1 cellular context compared by ENCODE assay signal in the genomic region with DNA sequence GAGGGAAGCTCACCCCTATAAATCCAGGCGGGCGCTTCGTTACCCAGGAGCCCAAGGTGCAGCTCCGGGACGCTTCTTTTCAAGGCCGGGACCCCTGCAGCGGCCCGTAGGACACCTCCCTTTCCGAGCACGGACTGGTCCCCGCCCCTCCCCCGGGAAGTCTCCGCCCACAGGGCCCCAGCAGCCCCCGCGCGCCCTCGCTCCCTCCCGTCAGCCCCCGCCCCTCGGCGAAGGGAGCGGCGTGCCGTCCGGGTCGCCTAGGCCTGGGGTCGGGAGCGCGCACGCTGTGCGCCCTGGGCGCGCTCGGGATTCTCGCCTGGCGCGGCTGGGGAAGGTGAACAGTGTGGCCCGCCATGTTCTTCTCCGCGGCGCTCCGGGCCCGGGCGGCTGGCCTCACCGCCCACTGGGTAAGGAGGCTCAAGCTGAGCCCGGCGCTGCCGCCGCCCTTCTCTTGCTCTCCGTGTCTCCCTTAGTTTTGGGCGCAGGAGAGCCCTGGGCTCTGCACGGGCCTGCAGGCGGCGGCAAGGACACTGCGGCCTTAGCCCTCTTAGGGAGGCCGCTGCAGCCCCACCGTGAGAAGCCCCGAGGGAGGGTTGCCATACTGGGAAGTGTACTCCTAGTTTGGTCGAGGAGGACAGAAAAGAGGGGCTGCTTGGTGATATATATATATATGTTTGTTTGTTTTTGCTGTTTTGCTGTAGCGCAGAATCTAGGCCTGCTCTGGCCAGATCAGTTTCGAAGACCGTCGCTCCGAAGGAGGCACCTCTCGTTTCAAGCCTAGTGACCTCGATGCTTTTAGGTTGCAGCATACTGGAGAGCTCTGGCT.
TF ChIP-seq lines count a peak whose summit lies in the region.

A gene (plus strand): TSS at position 309 of the 826 bp plus-strand sequence. CDS start 45 bp downstream, at position 354.

TF ChIP-seq in HepG2, 621 proteins besides CTCF, POLR2A, EP300 and RAD21 (continued from another document and continues in another):
- TF ChIP-seq, protein P1, sequence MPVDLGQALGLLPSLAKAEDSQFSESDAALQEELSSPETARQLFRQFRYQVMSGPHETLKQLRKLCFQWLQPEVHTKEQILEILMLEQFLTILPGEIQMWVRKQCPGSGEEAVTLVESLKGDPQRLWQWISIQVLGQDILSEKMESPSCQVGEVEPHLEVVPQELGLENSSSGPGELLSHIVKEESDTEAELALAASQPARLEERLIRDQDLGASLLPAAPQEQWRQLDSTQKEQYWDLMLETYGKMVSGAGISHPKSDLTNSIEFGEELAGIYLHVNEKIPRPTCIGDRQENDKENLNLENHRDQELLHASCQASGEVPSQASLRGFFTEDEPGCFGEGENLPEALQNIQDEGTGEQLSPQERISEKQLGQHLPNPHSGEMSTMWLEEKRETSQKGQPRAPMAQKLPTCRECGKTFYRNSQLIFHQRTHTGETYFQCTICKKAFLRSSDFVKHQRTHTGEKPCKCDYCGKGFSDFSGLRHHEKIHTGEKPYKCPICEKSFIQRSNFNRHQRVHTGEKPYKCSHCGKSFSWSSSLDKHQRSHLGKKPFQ (CRISPR knock-in tag; IDR thresholded peaks at IDR 0.05; ENCODE audit: insufficient replicate concordance) = peak; percentile 84
- TF ChIP-seq AHR (CRISPR knock-in tag; IDR thresholded peaks at IDR 0.05) = 0 out of 2 replicates have a peak, but pooled peaks have one; percentile 45
- TF ChIP-seq ZNF264 (CRISPR knock-in tag; IDR thresholded peaks at IDR 0.05) = peak; percentile 73; the same call in 1 of the 2 replicates
- TF ChIP-seq TCF7L2 (IDR thresholded peaks at IDR 0.05; ENCODE audit: low read depth, low read length) = no peak
- TF ChIP-seq RBAK (CRISPR knock-in tag; IDR thresholded peaks at IDR 0.05) = no peak
- peak; percentile 89; the same call in 1 of the 2 replicates for TF ChIP-seq ZNF607 (CRISPR knock-in tag; IDR thresholded peaks at IDR 0.05; ENCODE audit: borderline replicate concordance)
- TF ChIP-seq, protein P2, sequence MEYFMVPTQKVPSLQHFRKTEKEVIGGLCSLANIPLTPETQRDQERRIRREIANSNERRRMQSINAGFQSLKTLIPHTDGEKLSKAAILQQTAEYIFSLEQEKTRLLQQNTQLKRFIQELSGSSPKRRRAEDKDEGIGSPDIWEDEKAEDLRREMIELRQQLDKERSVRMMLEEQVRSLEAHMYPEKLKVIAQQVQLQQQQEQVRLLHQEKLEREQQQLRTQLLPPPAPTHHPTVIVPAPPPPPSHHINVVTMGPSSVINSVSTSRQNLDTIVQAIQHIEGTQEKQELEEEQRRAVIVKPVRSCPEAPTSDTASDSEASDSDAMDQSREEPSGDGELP (IDR thresholded peaks at IDR 0.05; ENCODE audit: borderline replicate concordance, low read depth) = peak; percentile 34; the same call in 1 of the 2 replicates
- no peak for TF ChIP-seq GABPA (IDR thresholded peaks at IDR 0.05; ENCODE audit: low read depth, low read length)
- TF ChIP-seq GABPA (CRISPR knock-in tag; IDR thresholded peaks at IDR 0.05; ENCODE audit: low read depth) = no peak
- no peak for TF ChIP-seq ZNF83 (CRISPR knock-in tag; IDR thresholded peaks at IDR 0.05; ENCODE audit: borderline replicate concordance)
- no peak for TF ChIP-seq SMAD1 (CRISPR knock-in tag; IDR thresholded peaks at IDR 0.05; ENCODE audit: borderline replicate concordance, low read depth)
- peak; percentile 71; the same call in 1 of the 2 replicates for TF ChIP-seq NKX3-1 (CRISPR knock-in tag; IDR thresholded peaks at IDR 0.05)
- TF ChIP-seq STAT5B (CRISPR knock-in tag; IDR thresholded peaks at IDR 0.05) = no peak
- TF ChIP-seq SRSF9 (IDR thresholded peaks at IDR 0.05; ENCODE audit: borderline replicate concordance, insufficient read depth, low read depth, low read length, poor library complexity, severe bottlenecking) = no peak
- TF ChIP-seq, protein P3, sequence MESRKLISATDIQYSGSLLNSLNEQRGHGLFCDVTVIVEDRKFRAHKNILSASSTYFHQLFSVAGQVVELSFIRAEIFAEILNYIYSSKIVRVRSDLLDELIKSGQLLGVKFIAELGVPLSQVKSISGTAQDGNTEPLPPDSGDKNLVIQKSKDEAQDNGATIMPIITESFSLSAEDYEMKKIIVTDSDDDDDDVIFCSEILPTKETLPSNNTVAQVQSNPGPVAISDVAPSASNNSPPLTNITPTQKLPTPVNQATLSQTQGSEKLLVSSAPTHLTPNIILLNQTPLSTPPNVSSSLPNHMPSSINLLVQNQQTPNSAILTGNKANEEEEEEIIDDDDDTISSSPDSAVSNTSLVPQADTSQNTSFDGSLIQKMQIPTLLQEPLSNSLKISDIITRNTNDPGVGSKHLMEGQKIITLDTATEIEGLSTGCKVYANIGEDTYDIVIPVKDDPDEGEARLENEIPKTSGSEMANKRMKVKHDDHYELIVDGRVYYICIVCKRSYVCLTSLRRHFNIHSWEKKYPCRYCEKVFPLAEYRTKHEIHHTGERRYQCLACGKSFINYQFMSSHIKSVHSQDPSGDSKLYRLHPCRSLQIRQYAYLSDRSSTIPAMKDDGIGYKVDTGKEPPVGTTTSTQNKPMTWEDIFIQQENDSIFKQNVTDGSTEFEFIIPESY (CRISPR knock-in tag; IDR thresholded peaks at IDR 0.05) = no peak
- peak; percentile 55; the same call in 1 of the 2 replicates for TF ChIP-seq ZNF34 (CRISPR knock-in tag; IDR thresholded peaks at IDR 0.05; ENCODE audit: borderline replicate concordance)
- TF ChIP-seq TEAD2 (CRISPR knock-in tag; IDR thresholded peaks at IDR 0.05) = no peak
- TF ChIP-seq, protein P4, sequence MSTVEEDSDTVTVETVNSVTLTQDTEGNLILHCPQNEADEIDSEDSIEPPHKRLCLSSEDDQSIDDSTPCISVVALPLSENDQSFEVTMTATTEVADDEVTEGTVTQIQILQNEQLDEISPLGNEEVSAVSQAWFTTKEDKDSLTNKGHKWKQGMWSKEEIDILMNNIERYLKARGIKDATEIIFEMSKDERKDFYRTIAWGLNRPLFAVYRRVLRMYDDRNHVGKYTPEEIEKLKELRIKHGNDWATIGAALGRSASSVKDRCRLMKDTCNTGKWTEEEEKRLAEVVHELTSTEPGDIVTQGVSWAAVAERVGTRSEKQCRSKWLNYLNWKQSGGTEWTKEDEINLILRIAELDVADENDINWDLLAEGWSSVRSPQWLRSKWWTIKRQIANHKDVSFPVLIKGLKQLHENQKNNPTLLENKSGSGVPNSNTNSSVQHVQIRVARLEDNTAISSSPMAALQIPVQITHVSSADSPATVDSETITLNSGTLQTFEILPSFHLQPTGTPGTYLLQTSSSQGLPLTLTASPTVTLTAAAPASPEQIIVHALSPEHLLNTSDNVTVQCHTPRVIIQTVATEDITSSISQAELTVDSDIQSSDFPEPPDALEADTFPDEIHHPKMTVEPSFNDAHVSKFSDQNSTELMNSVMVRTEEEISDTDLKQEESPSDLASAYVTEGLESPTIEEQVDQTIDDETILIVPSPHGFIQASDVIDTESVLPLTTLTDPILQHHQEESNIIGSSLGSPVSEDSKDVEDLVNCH (CRISPR knock-in tag; IDR thresholded peaks at IDR 0.05) = no peak
- TF ChIP-seq, protein P5, sequence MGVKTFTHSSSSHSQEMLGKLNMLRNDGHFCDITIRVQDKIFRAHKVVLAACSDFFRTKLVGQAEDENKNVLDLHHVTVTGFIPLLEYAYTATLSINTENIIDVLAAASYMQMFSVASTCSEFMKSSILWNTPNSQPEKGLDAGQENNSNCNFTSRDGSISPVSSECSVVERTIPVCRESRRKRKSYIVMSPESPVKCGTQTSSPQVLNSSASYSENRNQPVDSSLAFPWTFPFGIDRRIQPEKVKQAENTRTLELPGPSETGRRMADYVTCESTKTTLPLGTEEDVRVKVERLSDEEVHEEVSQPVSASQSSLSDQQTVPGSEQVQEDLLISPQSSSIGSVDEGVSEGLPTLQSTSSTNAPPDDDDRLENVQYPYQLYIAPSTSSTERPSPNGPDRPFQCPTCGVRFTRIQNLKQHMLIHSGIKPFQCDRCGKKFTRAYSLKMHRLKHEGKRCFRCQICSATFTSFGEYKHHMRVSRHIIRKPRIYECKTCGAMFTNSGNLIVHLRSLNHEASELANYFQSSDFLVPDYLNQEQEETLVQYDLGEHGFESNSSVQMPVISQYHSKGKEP (CRISPR knock-in tag; IDR thresholded peaks at IDR 0.05) = no peak; the same call in 1 of the 2 replicates
- peak; percentile 71; the same call in 1 of the 2 replicates for TF ChIP-seq SP4 (CRISPR knock-in tag; IDR thresholded peaks at IDR 0.05)
- TF ChIP-seq, protein P6, sequence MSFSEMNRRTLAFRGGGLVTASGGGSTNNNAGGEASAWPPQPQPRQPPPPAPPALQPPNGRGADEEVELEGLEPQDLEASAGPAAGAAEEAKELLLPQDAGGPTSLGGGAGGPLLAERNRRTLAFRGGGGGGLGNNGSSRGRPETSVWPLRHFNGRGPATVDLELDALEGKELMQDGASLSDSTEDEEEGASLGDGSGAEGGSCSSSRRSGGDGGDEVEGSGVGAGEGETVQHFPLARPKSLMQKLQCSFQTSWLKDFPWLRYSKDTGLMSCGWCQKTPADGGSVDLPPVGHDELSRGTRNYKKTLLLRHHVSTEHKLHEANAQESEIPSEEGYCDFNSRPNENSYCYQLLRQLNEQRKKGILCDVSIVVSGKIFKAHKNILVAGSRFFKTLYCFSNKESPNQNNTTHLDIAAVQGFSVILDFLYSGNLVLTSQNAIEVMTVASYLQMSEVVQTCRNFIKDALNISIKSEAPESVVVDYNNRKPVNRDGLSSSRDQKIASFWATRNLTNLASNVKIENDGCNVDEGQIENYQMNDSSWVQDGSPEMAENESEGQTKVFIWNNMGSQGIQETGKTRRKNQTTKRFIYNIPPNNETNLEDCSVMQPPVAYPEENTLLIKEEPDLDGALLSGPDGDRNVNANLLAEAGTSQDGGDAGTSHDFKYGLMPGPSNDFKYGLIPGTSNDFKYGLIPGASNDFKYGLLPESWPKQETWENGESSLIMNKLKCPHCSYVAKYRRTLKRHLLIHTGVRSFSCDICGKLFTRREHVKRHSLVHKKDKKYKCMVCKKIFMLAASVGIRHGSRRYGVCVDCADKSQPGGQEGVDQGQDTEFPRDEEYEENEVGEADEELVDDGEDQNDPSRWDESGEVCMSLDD (CRISPR knock-in tag; IDR thresholded peaks at IDR 0.05; ENCODE audit: borderline replicate concordance) = peak; percentile 42; the same call in 1 of the 2 replicates
- TF ChIP-seq, protein P7, sequence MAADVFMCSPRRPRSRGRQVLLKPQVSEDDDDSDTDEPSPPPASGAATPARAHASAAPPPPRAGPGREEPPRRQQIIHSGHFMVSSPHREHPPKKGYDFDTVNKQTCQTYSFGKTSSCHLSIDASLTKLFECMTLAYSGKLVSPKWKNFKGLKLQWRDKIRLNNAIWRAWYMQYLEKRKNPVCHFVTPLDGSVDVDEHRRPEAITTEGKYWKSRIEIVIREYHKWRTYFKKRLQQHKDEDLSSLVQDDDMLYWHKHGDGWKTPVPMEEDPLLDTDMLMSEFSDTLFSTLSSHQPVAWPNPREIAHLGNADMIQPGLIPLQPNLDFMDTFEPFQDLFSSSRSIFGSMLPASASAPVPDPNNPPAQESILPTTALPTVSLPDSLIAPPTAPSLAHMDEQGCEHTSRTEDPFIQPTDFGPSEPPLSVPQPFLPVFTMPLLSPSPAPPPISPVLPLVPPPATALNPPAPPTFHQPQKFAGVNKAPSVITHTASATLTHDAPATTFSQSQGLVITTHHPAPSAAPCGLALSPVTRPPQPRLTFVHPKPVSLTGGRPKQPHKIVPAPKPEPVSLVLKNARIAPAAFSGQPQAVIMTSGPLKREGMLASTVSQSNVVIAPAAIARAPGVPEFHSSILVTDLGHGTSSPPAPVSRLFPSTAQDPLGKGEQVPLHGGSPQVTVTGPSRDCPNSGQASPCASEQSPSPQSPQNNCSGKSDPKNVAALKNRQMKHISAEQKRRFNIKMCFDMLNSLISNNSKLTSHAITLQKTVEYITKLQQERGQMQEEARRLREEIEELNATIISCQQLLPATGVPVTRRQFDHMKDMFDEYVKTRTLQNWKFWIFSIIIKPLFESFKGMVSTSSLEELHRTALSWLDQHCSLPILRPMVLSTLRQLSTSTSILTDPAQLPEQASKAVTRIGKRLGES (CRISPR knock-in tag; IDR thresholded peaks at IDR 0.05; ENCODE audit: borderline replicate concordance) = no peak
- no peak for TF ChIP-seq GATAD2A (CRISPR knock-in tag; IDR thresholded peaks at IDR 0.05)
- no peak; the same call in 1 of the 2 replicates for TF ChIP-seq CAMTA2 (CRISPR knock-in tag; IDR thresholded peaks at IDR 0.05; ENCODE audit: borderline replicate concordance)
- TF ChIP-seq, protein P8, sequence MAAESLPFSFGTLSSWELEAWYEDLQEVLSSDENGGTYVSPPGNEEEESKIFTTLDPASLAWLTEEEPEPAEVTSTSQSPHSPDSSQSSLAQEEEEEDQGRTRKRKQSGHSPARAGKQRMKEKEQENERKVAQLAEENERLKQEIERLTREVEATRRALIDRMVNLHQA (CRISPR knock-in tag; IDR thresholded peaks at IDR 0.05) = no peak
- TF ChIP-seq KAT8 (CRISPR knock-in tag; IDR thresholded peaks at IDR 0.05) = peak; percentile 70
- TF ChIP-seq, protein P9, sequence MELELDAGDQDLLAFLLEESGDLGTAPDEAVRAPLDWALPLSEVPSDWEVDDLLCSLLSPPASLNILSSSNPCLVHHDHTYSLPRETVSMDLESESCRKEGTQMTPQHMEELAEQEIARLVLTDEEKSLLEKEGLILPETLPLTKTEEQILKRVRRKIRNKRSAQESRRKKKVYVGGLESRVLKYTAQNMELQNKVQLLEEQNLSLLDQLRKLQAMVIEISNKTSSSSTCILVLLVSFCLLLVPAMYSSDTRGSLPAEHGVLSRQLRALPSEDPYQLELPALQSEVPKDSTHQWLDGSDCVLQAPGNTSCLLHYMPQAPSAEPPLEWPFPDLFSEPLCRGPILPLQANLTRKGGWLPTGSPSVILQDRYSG (CRISPR knock-in tag; IDR thresholded peaks at IDR 0.05) = no peak; the same call in 1 of the 2 replicates
- peak; percentile 6; the same call in 1 of the 2 replicates for TF ChIP-seq ZFP90 (CRISPR knock-in tag; IDR thresholded peaks at IDR 0.05; ENCODE audit: borderline replicate concordance)
- TF ChIP-seq, protein P10, sequence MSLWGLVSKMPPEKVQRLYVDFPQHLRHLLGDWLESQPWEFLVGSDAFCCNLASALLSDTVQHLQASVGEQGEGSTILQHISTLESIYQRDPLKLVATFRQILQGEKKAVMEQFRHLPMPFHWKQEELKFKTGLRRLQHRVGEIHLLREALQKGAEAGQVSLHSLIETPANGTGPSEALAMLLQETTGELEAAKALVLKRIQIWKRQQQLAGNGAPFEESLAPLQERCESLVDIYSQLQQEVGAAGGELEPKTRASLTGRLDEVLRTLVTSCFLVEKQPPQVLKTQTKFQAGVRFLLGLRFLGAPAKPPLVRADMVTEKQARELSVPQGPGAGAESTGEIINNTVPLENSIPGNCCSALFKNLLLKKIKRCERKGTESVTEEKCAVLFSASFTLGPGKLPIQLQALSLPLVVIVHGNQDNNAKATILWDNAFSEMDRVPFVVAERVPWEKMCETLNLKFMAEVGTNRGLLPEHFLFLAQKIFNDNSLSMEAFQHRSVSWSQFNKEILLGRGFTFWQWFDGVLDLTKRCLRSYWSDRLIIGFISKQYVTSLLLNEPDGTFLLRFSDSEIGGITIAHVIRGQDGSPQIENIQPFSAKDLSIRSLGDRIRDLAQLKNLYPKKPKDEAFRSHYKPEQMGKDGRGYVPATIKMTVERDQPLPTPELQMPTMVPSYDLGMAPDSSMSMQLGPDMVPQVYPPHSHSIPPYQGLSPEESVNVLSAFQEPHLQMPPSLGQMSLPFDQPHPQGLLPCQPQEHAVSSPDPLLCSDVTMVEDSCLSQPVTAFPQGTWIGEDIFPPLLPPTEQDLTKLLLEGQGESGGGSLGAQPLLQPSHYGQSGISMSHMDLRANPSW (CRISPR knock-in tag; IDR thresholded peaks at IDR 0.05; ENCODE audit: borderline replicate concordance) = no peak
- peak; percentile 84; the same call in 1 of the 2 replicates for TF ChIP-seq ZNF782 (CRISPR knock-in tag; IDR thresholded peaks at IDR 0.05; ENCODE audit: borderline replicate concordance)
- TF ChIP-seq TRIM24 (CRISPR knock-in tag; IDR thresholded peaks at IDR 0.05) = no peak
- TF ChIP-seq ZNF354B (CRISPR knock-in tag; IDR thresholded peaks at IDR 0.05) = no peak; the same call in 1 of the 2 replicates
